Comparison of ENCODE assay signal across 10 cellular contexts in the genomic region with DNA sequence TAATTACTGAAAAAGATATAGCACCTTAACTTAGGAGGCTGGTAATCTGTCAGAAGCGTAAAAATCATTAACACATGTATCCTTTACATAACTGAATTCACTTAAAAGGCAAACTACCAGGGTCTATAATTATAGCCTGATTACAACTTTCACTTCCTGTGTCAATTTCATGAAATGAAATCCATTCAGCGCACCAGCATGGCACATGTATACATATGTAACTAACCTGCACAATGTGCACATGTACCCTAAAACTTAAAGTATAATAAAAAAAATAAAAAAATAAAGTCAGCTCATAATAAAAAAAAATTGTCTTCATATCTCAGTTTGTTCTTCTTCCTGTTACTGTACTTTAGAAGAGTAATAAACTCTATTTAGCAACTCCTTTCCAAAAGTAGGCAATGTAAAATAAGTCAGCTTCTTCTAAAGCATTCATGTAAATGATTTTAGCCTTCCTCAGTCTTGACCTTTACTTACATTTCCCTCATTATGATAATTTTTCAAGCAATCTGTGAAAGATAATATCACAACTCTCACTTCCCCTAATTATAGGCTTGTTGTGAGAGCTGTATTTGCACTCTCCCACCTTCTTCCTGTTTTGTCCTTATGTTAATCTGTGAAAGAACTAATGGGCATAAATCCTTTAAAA.
DNase-seq lines count a peak whose midpoint lies in the region; ATAC-seq lines count a peak whose summit lies in the region.
"Had no signal": no experiment of that assay in that cellular context is flagged by ENCODE, and none has a peak within 500 bp of the region (broad histone marks: within the 10 kb centered on the region; RNA-seq: fewer than 3 reads in every experiment).

No MANE protein-coding gene starts in this region.

- H3K27me3 Mint-ChIP-seq in effector memory CD8-positive, alpha-beta T cell: peaks cover 11 to 17% of the 10 kb centered on the region in 2 donors
- H3K27me3 Mint-ChIP-seq: activated naive CD8-positive, alpha-beta T cell treated with anti-CD3 and anti-CD28 coated beads, Interleukin-2, amount 10 ng/mL, durations not matched to agents 7 days and 5 days had no signal

- H3K9me3 Mint-ChIP-seq in effector memory CD8-positive, alpha-beta T cell: no peaks in the 10 kb centered on the region
- H3K9me3 Mint-ChIP-seq: activated naive CD8-positive, alpha-beta T cell treated with anti-CD3 and anti-CD28 coated beads, Interleukin-2, amount 10 ng/mL, durations not matched to agents 7 days and 5 days; T-helper 1 cell treated with Interleukin-12 subunit alpha and Interleukin-12 subunit beta and Interleukin-4 antibody, amounts not matched to agents 30 μg/mL and 1 μg/mL, for 36 hours had no signal

- H3K36me3 Mint-ChIP-seq in effector memory CD8-positive, alpha-beta T cell (ENCODE audit: insufficient read depth): no peaks in the 10 kb centered on the region
- H3K36me3 Mint-ChIP-seq: activated naive CD8-positive, alpha-beta T cell treated with anti-CD3 and anti-CD28 coated beads, Interleukin-2, amount 10 ng/mL, durations not matched to agents 7 days and 5 days had no signal

- H3K4me1 Mint-ChIP-seq in effector memory CD8-positive, alpha-beta T cell (ENCODE audit: low read depth in 2 of 2): peaks cover 2 to 6% of the 10 kb centered on the region in 2 donors
- H3K4me1 Mint-ChIP-seq: activated naive CD8-positive, alpha-beta T cell treated with anti-CD3 and anti-CD28 coated beads, Interleukin-2, amount 10 ng/mL, durations not matched to agents 7 days and 5 days had no signal

- H3K27ac Mint-ChIP-seq in effector memory CD8-positive, alpha-beta T cell: no peak overlapping the region
- H3K27ac Mint-ChIP-seq: activated naive CD8-positive, alpha-beta T cell treated with anti-CD3 and anti-CD28 coated beads, Interleukin-2, amount 10 ng/mL, durations not matched to agents 7 days and 5 days; T-helper 1 cell treated with Interleukin-12 subunit alpha and Interleukin-12 subunit beta and Interleukin-4 antibody, amounts not matched to agents 30 μg/mL and 1 μg/mL, for 36 hours had no signal

- ATAC-seq in GM18873 (IDR thresholded peaks at IDR 0.05; ENCODE audit: low FRiP score, unreplicated experiment): peak; percentile 91
- ATAC-seq in HG02610 (IDR thresholded peaks at IDR 0.05; ENCODE audit: unreplicated experiment): peak; percentile 95
- ATAC-seq in HG03565 (IDR thresholded peaks at IDR 0.05; ENCODE audit: unreplicated experiment): peak; percentile 92
- peak; percentile 42 for ATAC-seq in effector memory CD8-positive, alpha-beta T cell (replicated peaks)

- no peak overlapping the region for H3K4me3 Mint-ChIP-seq in effector memory CD8-positive, alpha-beta T cell
- H3K4me3 Mint-ChIP-seq: activated naive CD8-positive, alpha-beta T cell treated with anti-CD3 and anti-CD28 coated beads, Interleukin-2, amount 10 ng/mL, durations not matched to agents 7 days and 5 days; T-helper 1 cell treated with Interleukin-12 subunit alpha and Interleukin-12 subunit beta and Interleukin-4 antibody, amounts not matched to agents 30 μg/mL and 1 μg/mL, for 36 hours had no signal

- no peak for DNase-seq in effector memory CD8-positive, alpha-beta T cell
- DNase-seq in HK-2 (ENCODE audit: unreplicated experiment): no peak
- no peak for DNase-seq in activated effector memory CD4-positive, alpha-beta T cell treated with Interleukin-2 at 50 U/mL for 16 hours
- no peak for DNase-seq in anterior cingulate cortex (lab: John Stamatoyannopoulos, UW)
- DNase-seq in stimulated activated CD4-positive, alpha-beta T cell treated with anti-CD3 and anti-CD28 coated beads, Interleukin-12 subunit alpha, Interleukin-12 subunit beta, amount 100 ng/mL, for 4 hours: no peak
- DNase-seq: activated naive CD8-positive, alpha-beta T cell treated with anti-CD3 and anti-CD28 coated beads, Interleukin-2, amount 10 ng/mL, durations not matched to agents 7 days and 5 days had no signal

Comparison
In these comparisons a context has a peak if more than half of its experiments do, and no peak if none do; other contexts are left out.
1. ATAC-seq: peak in every context shown above with its lines; median percentile 95 in HG02610; 92 in HG03565; 91 in GM18873; 42 in effector memory CD8-positive, alpha-beta T cell.